Comparison of ENCODE assay signal across 12 cellular contexts in genomic region chr4:83569967-83570366, GRCh38. TPM values are rescaled to one million over a fixed set of nuclear protein-coding genes. Genes with fewer than 3 reads are reported as not detected.
DNase-seq lines count a peak whose midpoint lies in the region; ATAC-seq and TF ChIP-seq lines count a peak whose summit lies in the region.
"Had no signal": no experiment of that assay in that cellular context is flagged by ENCODE, and none has a peak within 500 bp of the region (broad histone marks: within the 10 kb centered on the region; RNA-seq: fewer than 3 reads in every experiment).

No MANE protein-coding gene starts in this region.

- no peak overlapping the region for H3K27ac Mint-ChIP-seq in activated T-helper 2 cell treated with anti-CD3 and anti-CD28 coated beads, Interferon-gamma antibody, Interleukin-2, Interleukin-4, amounts not matched to agents 10 μg/mL and 5 μg/mL and 100 μg/mL, durations not matched to agents 14 hours and 24 hours and 36 hours
- H3K27ac Mint-ChIP-seq: H9 had no signal

- no peaks in the 10 kb centered on the region for H3K36me3 Mint-ChIP-seq in activated T-helper 2 cell treated with anti-CD3 and anti-CD28 coated beads, Interferon-gamma antibody, Interleukin-2, Interleukin-4, amounts not matched to agents 10 μg/mL and 5 μg/mL and 100 μg/mL, durations not matched to agents 14 hours and 24 hours and 36 hours (ENCODE audit: low read depth)

- no peaks in the 10 kb centered on the region for H3K4me1 Mint-ChIP-seq in activated T-helper 2 cell treated with anti-CD3 and anti-CD28 coated beads, Interferon-gamma antibody, Interleukin-2, Interleukin-4, amounts not matched to agents 10 μg/mL and 5 μg/mL and 100 μg/mL, durations not matched to agents 14 hours and 24 hours and 36 hours (ENCODE audit: low read depth)
- H3K4me1 Mint-ChIP-seq: H9 had no signal

- ATAC-seq in GM18508 (IDR thresholded peaks at IDR 0.05; ENCODE audit: insufficient read depth, unreplicated experiment): peak; percentile 79
- peak; percentile 83 for ATAC-seq in HG02678 (IDR thresholded peaks at IDR 0.05; ENCODE audit: unreplicated experiment)
- peak; percentile 18 for ATAC-seq in left lobe of liver
- no peak for ATAC-seq in GM19035 (IDR thresholded peaks at IDR 0.05; ENCODE audit: unreplicated experiment)

- H3K4me3 ChIP-seq in NB4 (ENCODE audit: low read depth, low read length): no peak overlapping the region
- H3K4me3 ChIP-seq: adrenal gland had no signal

- TF ChIP-seq POLR2A in NB4 (IDR thresholded peaks at IDR 0.05; ENCODE audit: extremely low read depth, insufficient read length): no peak

- intact Hi-C loops in activated T-helper 2 cell treated with anti-CD3 and anti-CD28 coated beads, Interferon-gamma antibody, Interleukin-2, Interleukin-4, amounts not matched to agents 10 μg/mL and 5 μg/mL and 100 μg/mL, durations not matched to agents 14 hours and 24 hours and 36 hours (cut with micrococcal nuclease): no loop called here

- H3K9me3 Mint-ChIP-seq in activated T-helper 2 cell treated with anti-CD3 and anti-CD28 coated beads, Interferon-gamma antibody, Interleukin-2, Interleukin-4, amounts not matched to agents 10 μg/mL and 5 μg/mL and 100 μg/mL, durations not matched to agents 14 hours and 24 hours and 36 hours: no peaks in the 10 kb centered on the region
- H3K9me3 Mint-ChIP-seq: H9 had no signal

- no peak for TF ChIP-seq CTCF in NB4 (IDR thresholded peaks at IDR 0.05; ENCODE audit: low read depth, low read length)

- H3K27me3 Mint-ChIP-seq in activated T-helper 2 cell treated with anti-CD3 and anti-CD28 coated beads, Interferon-gamma antibody, Interleukin-2, Interleukin-4, amounts not matched to agents 10 μg/mL and 5 μg/mL and 100 μg/mL, durations not matched to agents 14 hours and 24 hours and 36 hours (ENCODE audit: low read depth): peaks cover 7% of the 10 kb centered on the region

- DNase-seq in NB4 (ENCODE audit: low read depth) (peak; percentile 84), left lobe of liver (ENCODE audit: low spot score) (no peak), cerebellar nuclear complex (lab: John Stamatoyannopoulos, UW) (no peak), COLO668 (lab: John Stamatoyannopoulos, UW; ENCODE audit: unreplicated experiment) (no peak)
- no peak for DNase-seq in activated T-helper 2 cell treated with anti-CD3 and anti-CD28 coated beads, Interferon-gamma antibody, Interleukin-2, Interleukin-4, amounts not matched to agents 10 μg/mL and 5 μg/mL and 100 μg/mL, durations not matched to agents 14 hours and 24 hours and 36 hours (ENCODE audit: low spot score)
- DNase-seq: DND-41, H9, NCI-H2081 had no signal

- no peak overlapping the region for H3K4me3 Mint-ChIP-seq in activated T-helper 2 cell treated with anti-CD3 and anti-CD28 coated beads, Interferon-gamma antibody, Interleukin-2, Interleukin-4, amounts not matched to agents 10 μg/mL and 5 μg/mL and 100 μg/mL, durations not matched to agents 14 hours and 24 hours and 36 hours (ENCODE audit: low read depth)
- H3K4me3 Mint-ChIP-seq: H9 had no signal

RNA-seq across cellular contexts. Expression of gene GPAT3, which starts 34.1 kb away (rescaled TPM):
- 9.0 TPM for total RNA-seq in left lobe of liver
- total RNA-seq in activated T-helper 2 cell treated with anti-CD3 and anti-CD28 coated beads, Interferon-gamma antibody, Interleukin-2, Interleukin-4, amounts not matched to agents 10 μg/mL and 5 μg/mL and 100 μg/mL, durations not matched to agents 14 hours and 24 hours and 36 hours: 8.8 and 9.7 TPM in 2 replicates
